In the genomic region with DNA sequence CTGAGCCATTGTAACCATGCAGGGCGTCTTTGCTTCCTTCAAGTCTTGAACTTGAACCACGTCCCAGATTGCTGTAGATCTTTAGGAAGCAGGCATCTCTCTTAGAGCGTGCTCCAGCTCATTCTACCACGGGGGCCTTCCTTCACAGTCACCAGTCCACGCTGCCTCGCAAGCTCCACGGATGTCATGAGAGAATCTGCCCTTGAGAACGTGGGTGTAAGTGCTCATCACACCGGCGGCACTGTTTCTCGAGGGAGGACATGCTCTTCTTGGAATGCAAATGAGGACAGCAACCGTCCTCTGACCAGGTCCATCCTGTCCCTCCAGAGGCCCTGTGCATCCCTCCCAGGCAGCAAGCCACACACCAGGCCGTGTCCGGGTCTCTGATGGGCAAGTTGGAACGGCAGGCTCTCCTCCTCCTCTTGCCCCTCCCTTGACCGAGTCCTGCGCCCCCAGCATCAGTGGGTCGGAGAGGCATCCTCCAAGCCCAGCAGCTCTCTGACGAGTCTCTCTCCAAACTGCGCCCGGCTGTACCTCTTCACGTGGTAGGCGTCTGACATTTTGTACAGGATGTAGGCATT, we compare ENCODE assay signal across 23 cellular contexts.
"Had no signal": no experiment of that assay in that cellular context is flagged by ENCODE, and none has a peak within 500 bp of the region (broad histone marks: within the 10 kb centered on the region; RNA-seq: fewer than 3 reads in every experiment).

No MANE protein-coding gene starts in this region.

- ATAC-seq: left colon; left lung; mucosa of descending colon; naive thymus-derived CD4-positive, alpha-beta T cell; natural killer cell treated with Interleukin-12 subunit alpha and Interleukin-12 subunit beta and Interleukin-15 and Interleukin-18, amount 100 ng/mL, for 72 hours; right cardiac atrium; sciatic nerve; stimulated activated memory B cell treated with anti-CD40 and anti-IgM and Interleukin-4, amounts not matched to agents 10 μg/mL and 1 μg/mL and 100 μg/mL, for 72 hours; stimulated activated naive CD8-positive, alpha-beta T cell treated with anti-CD3 and anti-CD28 coated beads, Interleukin-15, amount 100 ng/mL, for 72 hours had no signal

- H3K27ac Mint-ChIP-seq: memory B cell; naive thymus-derived CD4-positive, alpha-beta T cell; natural killer cell treated with Interleukin-12 subunit alpha and Interleukin-12 subunit beta and Interleukin-15 and Interleukin-18, amount 100 ng/mL, for 72 hours; stimulated activated memory B cell treated with anti-CD40 and anti-IgM and Interleukin-4, amounts not matched to agents 10 μg/mL and 1 μg/mL and 100 μg/mL, for 72 hours; stimulated activated naive CD8-positive, alpha-beta T cell treated with anti-CD3 and anti-CD28 coated beads, Interleukin-15, amount 100 ng/mL, for 72 hours; type B pancreatic cell had no signal

- H3K4me1 ChIP-seq: left lung, tibial nerve, uterus had no signal

- H3K36me3 ChIP-seq: left lung, neutrophil, tibial nerve, uterus had no signal

- H3K9ac ChIP-seq: parathyroid adenoma had no signal

- H3K4me3 Mint-ChIP-seq: memory B cell; naive thymus-derived CD4-positive, alpha-beta T cell; natural killer cell treated with Interleukin-12 subunit alpha and Interleukin-12 subunit beta and Interleukin-15 and Interleukin-18, amount 100 ng/mL, for 72 hours; stimulated activated memory B cell treated with anti-CD40 and anti-IgM and Interleukin-4, amounts not matched to agents 10 μg/mL and 1 μg/mL and 100 μg/mL, for 72 hours; stimulated activated naive CD8-positive, alpha-beta T cell treated with anti-CD3 and anti-CD28 coated beads, Interleukin-15, amount 100 ng/mL, for 72 hours; type B pancreatic cell had no signal

- H3K27ac ChIP-seq: left lung, neutrophil, parathyroid adenoma, skin epidermis, tibial nerve, uterus had no signal

- H3K4me3 ChIP-seq: left lung, mucosa of descending colon, skin epidermis, tibial nerve, uterus had no signal

- H3K9me3 Mint-ChIP-seq: memory B cell; naive thymus-derived CD4-positive, alpha-beta T cell; natural killer cell treated with Interleukin-12 subunit alpha and Interleukin-12 subunit beta and Interleukin-15 and Interleukin-18, amount 100 ng/mL, for 72 hours; stimulated activated memory B cell treated with anti-CD40 and anti-IgM and Interleukin-4, amounts not matched to agents 10 μg/mL and 1 μg/mL and 100 μg/mL, for 72 hours; stimulated activated naive CD8-positive, alpha-beta T cell treated with anti-CD3 and anti-CD28 coated beads, Interleukin-15, amount 100 ng/mL, for 72 hours; type B pancreatic cell had no signal

- H3K36me3 Mint-ChIP-seq: memory B cell; naive thymus-derived CD4-positive, alpha-beta T cell; natural killer cell treated with Interleukin-12 subunit alpha and Interleukin-12 subunit beta and Interleukin-15 and Interleukin-18, amount 100 ng/mL, for 72 hours; stimulated activated memory B cell treated with anti-CD40 and anti-IgM and Interleukin-4, amounts not matched to agents 10 μg/mL and 1 μg/mL and 100 μg/mL, for 72 hours; type B pancreatic cell had no signal

- H2AFZ ChIP-seq: parathyroid adenoma had no signal

- DNase-seq: hippocampal formation; kidney glomerular epithelial cell; left colon; left lung; midbrain; mucosa of descending colon; naive thymus-derived CD4-positive, alpha-beta T cell; occipital lobe; stimulated activated CD4-positive, alpha-beta T cell treated with anti-CD3 and anti-CD28 coated beads, Interleukin-4, amount 100 ng/mL, for 24 hours; stimulated activated naive CD4-positive, alpha-beta T cell treated with Interleukin-2 at 50 U/mL for 16 hours; stimulated activated naive CD8-positive, alpha-beta T cell treated with anti-CD3 and anti-CD28 coated beads, Interleukin-15, amount 100 ng/mL, for 72 hours; substantia nigra; uterus had no signal

- H3K9me3 ChIP-seq: left lung, mucosa of descending colon, neutrophil, tibial nerve, uterus had no signal

- H3K27me3 ChIP-seq: neutrophil, tibial nerve, uterus had no signal
